In the genomic region with DNA sequence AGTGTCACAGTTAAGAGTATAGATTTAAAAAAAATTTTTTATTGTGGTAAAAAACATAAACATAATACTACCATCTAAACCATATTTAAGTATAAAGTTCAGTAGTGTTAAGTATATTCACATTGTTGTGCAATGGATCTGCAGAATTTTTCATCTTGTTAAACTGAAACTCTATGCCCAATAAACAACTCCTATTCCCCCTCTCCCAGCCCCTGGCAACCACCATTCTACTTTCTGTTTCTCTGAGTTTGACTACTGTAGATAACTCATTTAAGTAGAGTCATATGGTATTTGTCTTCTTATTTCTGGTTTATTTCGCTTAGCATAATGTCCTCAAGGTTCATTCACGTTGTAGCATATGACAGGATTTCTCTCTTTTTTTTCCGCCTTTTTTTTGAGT, we compare ENCODE assay signal across 17 cellular contexts.
DNase-seq lines count a peak whose midpoint lies in the region; ATAC-seq and TF ChIP-seq lines count a peak whose summit lies in the region.
"Had no signal": no experiment of that assay in that cellular context is flagged by ENCODE, and none has a peak within 500 bp of the region (broad histone marks: within the 10 kb centered on the region; RNA-seq: fewer than 3 reads in every experiment).

No MANE protein-coding gene starts in this region.

- H3K9me3 ChIP-seq in heart right ventricle (no peaks in the 10 kb centered on the region), transverse colon (no peaks in the 10 kb centered on the region)
- H3K9me3 ChIP-seq: mucosa of descending colon, thoracic aorta had no signal

- no peak overlapping the region for H3K4ac ChIP-seq in mesendoderm (ENCODE audit: low read depth, low read length)

- DNase-seq in heart right ventricle (no peak), Right ventricle myocardium superior (no peak), NB4 (ENCODE audit: low read depth) (peak; percentile 46), fibroblast of villous mesenchyme (ENCODE audit: low read depth) (peak; percentile 67), transverse colon (no peak), mesendoderm (no peak), pons (ENCODE audit: low spot score) (no peak)
- no peak for DNase-seq in central memory CD4-positive, alpha-beta T cell
- DNase-seq: activated T-cell treated with anti-CD3 and anti-CD28 coated beads, Interleukin-2, amount 50 U/mL, for 24 hours; amniotic stem cell; HFFc6; mucosa of descending colon; NCI-H2081 treated with DMSO at 0.1 percent for 48 hours; NCI-H510A treated with DMSO at 0.1 percent for 48 hours; occipital lobe; PC-9 had no signal

- ATAC-seq in heart right ventricle: no peak
- no peak for ATAC-seq in Right ventricle myocardium superior (ENCODE audit: poor library complexity)

- TF ChIP-seq EP300 in transverse colon (IDR thresholded peaks at IDR 0.05; ENCODE audit: low read depth): no peak

- in situ Hi-C loops in transverse colon (cut with MboI; ENCODE audit: low pct_ligation_motif_present in 1 of 4, low pct_unique_long_range_greater_than_20kb in 1 of 4, low sequenced_read_pairs in 3 of 4): loop anchor here (10.0 to 25.0 kb wide), 4 partner anchors 102 to 665 kb away; no protein-coding TSS in a partner anchor

- no peak overlapping the region for H2AK5ac ChIP-seq in mesendoderm (ENCODE audit: low read length)

- H3K79me2 ChIP-seq in mesendoderm (ENCODE audit: control insufficient read depth, insufficient read depth, low read length): no peaks in the 10 kb centered on the region

- H4K8ac ChIP-seq in mesendoderm (ENCODE audit: low read depth, low read length): no peak overlapping the region

- H3K4me3 ChIP-seq in heart right ventricle: no peak overlapping the region
- peak overlapping the region; percentile 17 for H3K4me3 ChIP-seq in NB4 (ENCODE audit: low read depth, low read length)
- no peak overlapping the region for H3K4me3 ChIP-seq in fibroblast of villous mesenchyme (ENCODE audit: low read depth, low read length)
- H3K4me3 ChIP-seq in transverse colon: no peak overlapping the region
- H3K4me3 ChIP-seq in mesendoderm (ENCODE audit: low read length): no peak overlapping the region
- H3K4me3 ChIP-seq: mucosa of descending colon, PC-9, thoracic aorta had no signal

- no peak overlapping the region for H4K5ac ChIP-seq in mesendoderm (ENCODE audit: low read length)

- no peaks in the 10 kb centered on the region for H3K27me3 ChIP-seq in heart right ventricle
- no peaks in the 10 kb centered on the region for H3K27me3 ChIP-seq in transverse colon
- no peaks in the 10 kb centered on the region for H3K27me3 ChIP-seq in mesendoderm (ENCODE audit: insufficient read depth, low read length, poor library complexity)

- intact Hi-C loops in heart right ventricle (cut with DNase I) (loop anchor here in 2 of 10 donors (5.0 kb wide), 2 partner anchors 245 to 600 kb away; no protein-coding TSS in a partner anchor), Right ventricle myocardium superior (cut with DNase I) (no loop called here), transverse colon (cut with DNase I; ENCODE audit: low total_unique reads) (no loop called here)

- H2BK5ac ChIP-seq in mesendoderm (ENCODE audit: low read length): no peak overlapping the region

- WGBS in heart right ventricle, 2 donors: 94 to 97% methylated on average over 3 of the region's 3 CpGs
- 92 to 100% methylated on average over 3 of the region's 3 CpGs for WGBS in transverse colon (ENCODE audit: low coverage in 1 of 2), 2 donors
- WGBS in mesendoderm (ENCODE audit: extremely low coverage, insufficient coverage, low lambda C conversion rate): no CpG with 5 or more reads among the region's 3 CpGs

- H3K36me3 ChIP-seq in heart right ventricle (peaks cover 0 to 42% (median 0%) of the 10 kb centered on the region in 9 donors), transverse colon (no peaks in the 10 kb centered on the region), mesendoderm (ENCODE audit: control insufficient read depth, insufficient read depth, low read length) (no peaks in the 10 kb centered on the region)

- H3K18ac ChIP-seq in mesendoderm (ENCODE audit: low read length): no peak overlapping the region

- no peak overlapping the region for H2BK15ac ChIP-seq in mesendoderm (replicated peaks; ENCODE audit: low read depth)

- H3K56ac ChIP-seq in mesendoderm (ENCODE audit: low read length): no peak overlapping the region

- H3K4me1 ChIP-seq in heart right ventricle: peaks cover 6 to 100% (median 84%) of the 10 kb centered on the region in 9 donors
- peaks cover 18 to 59% (median 32%) of the 10 kb centered on the region in 4 donors for H3K4me1 ChIP-seq in transverse colon
- H3K4me1 ChIP-seq in mesendoderm (ENCODE audit: control insufficient read depth, low read depth, low read length): no peaks in the 10 kb centered on the region

- no peak overlapping the region for H3K4me2 ChIP-seq in mesendoderm (ENCODE audit: low read length)
- H3K4me2 ChIP-seq: PC-9 had no signal

- H3K9ac ChIP-seq in mesendoderm (ENCODE audit: low read length): no peak overlapping the region

- no peak for TF ChIP-seq POLR2A in NB4 (IDR thresholded peaks at IDR 0.05; ENCODE audit: extremely low read depth, insufficient read length)
- no peak for TF ChIP-seq POLR2A in transverse colon (IDR thresholded peaks at IDR 0.05)

- H2BK120ac ChIP-seq in mesendoderm (ENCODE audit: low read depth, low read length): no peak overlapping the region

- H3K27ac ChIP-seq in heart right ventricle (peak overlapping the region in 8 of 10 donors; percentile 25 to 91 (median 76)), transverse colon (peak overlapping the region; percentile 2 to 73 (median 25)), mesendoderm (ENCODE audit: low read depth, low read length) (no peak overlapping the region)
- H3K27ac ChIP-seq: PC-9, thoracic aorta had no signal

- H3K23ac ChIP-seq in mesendoderm (ENCODE audit: low read length): no peak overlapping the region

- no peaks in the 10 kb centered on the region for H3K79me1 ChIP-seq in mesendoderm (ENCODE audit: low read length)

- TF ChIP-seq CTCF in heart right ventricle (IDR thresholded peaks at IDR 0.05) (no peak), NB4 (IDR thresholded peaks at IDR 0.05; ENCODE audit: low read depth, low read length) (no peak), fibroblast of villous mesenchyme (IDR thresholded peaks at IDR 0.05; ENCODE audit: insufficient read depth, low read depth, low read length) (no peak), transverse colon (IDR thresholded peaks at IDR 0.05) (no peak)

Comparison
In these comparisons a context has a peak if more than half of its experiments do, and no peak if none do; other contexts are left out.
1. DNase-seq: peak in NB4 (single experiment) and fibroblast of villous mesenchyme (single experiment); none in heart right ventricle (0 of 2), Right ventricle myocardium superior (single experiment), transverse colon (single experiment), central memory CD4-positive, alpha-beta T cell (single experiment), mesendoderm (single experiment) and pons (single experiment).